22 cellular contexts compared by ENCODE assay signal in genomic region chr12:45768194-45768593, GRCh38. TPM values are rescaled to one million over a fixed set of nuclear protein-coding genes. Genes with fewer than 3 reads are reported as not detected.
DNase-seq lines count a peak whose midpoint lies in the region; ATAC-seq, FAIRE-seq and TF ChIP-seq lines count a peak whose summit lies in the region.
"Had no signal": no experiment of that assay in that cellular context is flagged by ENCODE, and none has a peak within 500 bp of the region (broad histone marks: within the 10 kb centered on the region; RNA-seq: fewer than 3 reads in every experiment).

No MANE protein-coding gene starts in this region.

- no peak for TF ChIP-seq POLR2A in GM12891 (IDR thresholded peaks at IDR 0.05; ENCODE audit: low read depth, low read length)

- peaks cover 32% of the 10 kb centered on the region for H3K36me3 Mint-ChIP-seq in activated T-helper 1 cell treated with anti-CD3 and anti-CD28 coated beads, Interleukin-12 subunit alpha, Interleukin-12 subunit beta, Interleukin-2, Interleukin-4 antibody, amounts not matched to agents 30 ng/mL and 10 ng/mL and 1 ng/mL, durations not matched to agents 14 hours and 24 hours and 36 hours (ENCODE audit: low read depth)
- H3K36me3 Mint-ChIP-seq in neural crest cell (ENCODE audit: low read depth): peaks cover 18% of the 10 kb centered on the region

- H3K27ac Mint-ChIP-seq in activated T-helper 1 cell treated with anti-CD3 and anti-CD28 coated beads, Interleukin-12 subunit alpha, Interleukin-12 subunit beta, Interleukin-2, Interleukin-4 antibody, amounts not matched to agents 30 ng/mL and 10 ng/mL and 1 ng/mL, durations not matched to agents 14 hours and 24 hours and 36 hours: peak overlapping the region; percentile 64
- no peak overlapping the region for H3K27ac Mint-ChIP-seq in neural crest cell (ENCODE audit: unreplicated experiment)
- H3K27ac Mint-ChIP-seq: CD4-positive, alpha-beta T cell; HFFc6 had no signal

- no peak for TF ChIP-seq CTCF in neural crest cell (conservative IDR thresholded peaks at IDR 0.05)

- H3K4me1 Mint-ChIP-seq in activated T-helper 1 cell treated with anti-CD3 and anti-CD28 coated beads, Interleukin-12 subunit alpha, Interleukin-12 subunit beta, Interleukin-2, Interleukin-4 antibody, amounts not matched to agents 30 ng/mL and 10 ng/mL and 1 ng/mL, durations not matched to agents 14 hours and 24 hours and 36 hours (ENCODE audit: low read depth): peaks cover 18% of the 10 kb centered on the region
- peaks cover 16% of the 10 kb centered on the region for H3K4me1 Mint-ChIP-seq in neural crest cell

- FAIRE-seq in GM12891 (lab: Jason Lieb, UNC): no peak
- FAIRE-seq: A204.1 had no signal

- peak; percentile 35 for DNase-seq in COLO829 (ENCODE audit: low spot score)
- no peak for DNase-seq in activated T-helper 1 cell treated with anti-CD3 and anti-CD28 coated beads, Interleukin-12 subunit alpha, Interleukin-12 subunit beta, Interleukin-2, Interleukin-4 antibody, amounts not matched to agents 30 ng/mL and 10 ng/mL and 1 ng/mL, durations not matched to agents 14 hours and 24 hours and 36 hours (ENCODE audit: low spot score)
- no peak for DNase-seq in neural crest cell (ENCODE audit: low read depth, low spot score)
- no peak for DNase-seq in GM12891 (ENCODE audit: insufficient read length, low spot score)
- DNase-seq in left cardiac atrium: no peak
- DNase-seq in activated CD4-positive, CD25-positive, alpha-beta regulatory T cell treated with anti-CD3 and anti-CD28 coated beads, Interleukin-2, amount 50 U/mL, for 72 hours: no peak
- no peak for DNase-seq in NCI-H128 (lab: John Stamatoyannopoulos, UW; ENCODE audit: unreplicated experiment)
- DNase-seq: BE2C; CD4-positive, alpha-beta T cell; DMS79; HFFc6; KG1; MV-4-11; NCI-H1417; NCI-H187; NCI-H2227 treated with DMSO at 0.1 percent for 48 hours; NCI-H524; NCI-H82; OCI-M1; Right ventricle myocardium superior had no signal

- H3K4me3 Mint-ChIP-seq in activated T-helper 1 cell treated with anti-CD3 and anti-CD28 coated beads, Interleukin-12 subunit alpha, Interleukin-12 subunit beta, Interleukin-2, Interleukin-4 antibody, amounts not matched to agents 30 ng/mL and 10 ng/mL and 1 ng/mL, durations not matched to agents 14 hours and 24 hours and 36 hours: no peak overlapping the region
- H3K4me3 Mint-ChIP-seq in neural crest cell: peak overlapping the region; percentile 7
- H3K4me3 Mint-ChIP-seq: CD4-positive, alpha-beta T cell; HFFc6 had no signal

- H3K27me3 Mint-ChIP-seq in activated T-helper 1 cell treated with anti-CD3 and anti-CD28 coated beads, Interleukin-12 subunit alpha, Interleukin-12 subunit beta, Interleukin-2, Interleukin-4 antibody, amounts not matched to agents 30 ng/mL and 10 ng/mL and 1 ng/mL, durations not matched to agents 14 hours and 24 hours and 36 hours (ENCODE audit: insufficient read depth): no peaks in the 10 kb centered on the region
- H3K27me3 Mint-ChIP-seq in neural crest cell (ENCODE audit: low read depth): no peaks in the 10 kb centered on the region
- H3K27me3 Mint-ChIP-seq: CD4-positive, alpha-beta T cell had no signal

- peak; percentile 95 for ATAC-seq in esophagus mucosa
- no peak for ATAC-seq in left cardiac atrium

- intact Hi-C loops in activated T-helper 1 cell treated with anti-CD3 and anti-CD28 coated beads, Interleukin-12 subunit alpha, Interleukin-12 subunit beta, Interleukin-2, Interleukin-4 antibody, amounts not matched to agents 30 ng/mL and 10 ng/mL and 1 ng/mL, durations not matched to agents 14 hours and 24 hours and 36 hours (cut with micrococcal nuclease): no loop called here
- intact Hi-C loops in left cardiac atrium (cut with DNase I): no loop called here

- peaks cover 15% of the 10 kb centered on the region for H3K9me3 Mint-ChIP-seq in activated T-helper 1 cell treated with anti-CD3 and anti-CD28 coated beads, Interleukin-12 subunit alpha, Interleukin-12 subunit beta, Interleukin-2, Interleukin-4 antibody, amounts not matched to agents 30 ng/mL and 10 ng/mL and 1 ng/mL, durations not matched to agents 14 hours and 24 hours and 36 hours
- no peaks in the 10 kb centered on the region for H3K9me3 Mint-ChIP-seq in neural crest cell

TF ChIP-seq in GM12891, 5 proteins besides CTCF, POLR2A, EP300 and RAD21:
- TF ChIP-seq POU2F2 (IDR thresholded peaks at IDR 0.05; ENCODE audit: low read depth, low read length): no peak
- no peak for TF ChIP-seq PAX5 (IDR thresholded peaks at IDR 0.05; ENCODE audit: insufficient read depth, low read length, severe bottlenecking)
- no peak for TF ChIP-seq POLR2AphosphoS5 (IDR thresholded peaks at IDR 0.05; ENCODE audit: low read depth, low read length)
- no peak for TF ChIP-seq TAF1 (IDR thresholded peaks at IDR 0.05; ENCODE audit: low read depth, low read length)
- TF ChIP-seq SPI1 (IDR thresholded peaks at IDR 0.05; ENCODE audit: low read depth, low read length): no peak

RNA-seq across cellular contexts. Expression of gene ARID2, which starts 38.7 kb away (rescaled TPM):
- total RNA-seq in activated T-helper 1 cell treated with anti-CD3 and anti-CD28 coated beads, Interleukin-12 subunit alpha, Interleukin-12 subunit beta, Interleukin-2, Interleukin-4 antibody, amounts not matched to agents 30 ng/mL and 10 ng/mL and 1 ng/mL, durations not matched to agents 14 hours and 24 hours and 36 hours: 43.2 TPM in 2 replicates
- total RNA-seq in esophagus mucosa (20.0 TPM), neural crest cell (52.7 and 53.6 TPM in 2 replicates), left cardiac atrium (10 to 100 TPM; 18.3 to 18.7 TPM)
- 4.7 TPM for polyA plus RNA-seq in GM12891 (2012; ENCODE audit: low read depth, missing spikeins)
